In genomic region chr7:29147821-29148220, GRCh38 we compare ENCODE assay signal across 11 cellular contexts. TPM values are rescaled to one million over a fixed set of nuclear protein-coding genes. Genes with fewer than 3 reads are reported as not detected.
"Had no signal": no experiment of that assay in that cellular context is flagged by ENCODE, and none has a peak within 500 bp of the region (broad histone marks: within the 10 kb centered on the region; RNA-seq: fewer than 3 reads in every experiment).

No MANE protein-coding gene starts in this region.

- ATAC-seq: activated CD4-positive, CD25-positive, alpha-beta regulatory T cell treated with anti-CD3 and anti-CD28 coated beads, Interleukin-2, amount 50 U/mL, for 24 hours; activated naive CD4-positive, alpha-beta T cell treated with anti-CD3 and anti-CD28 coated beads, Interleukin-2, amount 50 U/mL, for 72 hours had no signal

- H3K27me3 ChIP-seq: pancreas, testis had no signal

- H3K27ac ChIP-seq: brain microvascular endothelial cell, pancreas, testis had no signal

- H3K9me3 ChIP-seq: esophagus muscularis mucosa, pancreas, testis had no signal

- H3K36me3 ChIP-seq: brain microvascular endothelial cell, esophagus muscularis mucosa, pancreas had no signal

- DNase-seq: activated effector memory CD4-positive, alpha-beta T cell treated with anti-CD3 and anti-CD28 coated beads, Interleukin-2, amount 50 U/mL, for 16 hours; amniotic stem cell; brain microvascular endothelial cell; mesendoderm; pancreas; retina; stimulated activated CD4-positive, alpha-beta T cell treated with anti-CD3 and anti-CD28 coated beads, Interleukin-2, amount 100 ng/mL, for 24 hours had no signal

RNA-seq across cellular contexts. Expression of gene CPVL, which starts 1.5 kb away (rescaled TPM):
- total RNA-seq: activated naive CD4-positive, alpha-beta T cell treated with anti-CD3 and anti-CD28 coated beads, Interleukin-2, amount 50 U/mL, for 72 hours had no signal
